28 cellular contexts compared by ENCODE assay signal in the genomic region with DNA sequence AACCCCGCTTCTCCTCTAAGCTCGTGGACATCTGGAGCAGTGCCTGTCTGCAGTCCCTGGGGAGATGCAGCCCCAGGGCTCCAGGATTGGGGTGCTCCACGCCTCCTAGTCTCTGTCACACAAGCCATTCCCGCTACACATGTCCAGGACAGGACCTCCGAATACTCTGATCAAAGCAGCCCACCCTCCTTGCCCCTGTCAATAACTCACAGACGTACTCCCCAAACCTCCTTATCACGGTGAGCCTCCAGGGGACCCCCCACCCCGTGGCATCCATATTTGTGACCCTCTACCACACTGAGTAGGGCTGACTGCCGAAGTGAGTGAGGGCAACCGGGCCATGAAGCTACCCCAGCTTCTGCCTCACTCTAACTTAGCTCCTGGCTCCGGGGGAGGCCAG.
"Had no signal": no experiment of that assay in that cellular context is flagged by ENCODE, and none has a peak within 500 bp of the region (broad histone marks: within the 10 kb centered on the region; RNA-seq: fewer than 3 reads in every experiment).

No MANE protein-coding gene starts in this region.

- H3K36me3 ChIP-seq: neural progenitor cell, neutrophil, right lobe of liver, sigmoid colon, stomach, thoracic aorta, thyroid gland, tibial nerve, upper lobe of left lung, vagina had no signal

- H3K9me3 ChIP-seq: neutrophil, psoas muscle, right lobe of liver, sigmoid colon, thoracic aorta, thyroid gland, upper lobe of left lung, vagina had no signal

- H3K4me1 ChIP-seq: neural progenitor cell, parathyroid adenoma, psoas muscle, right lobe of liver, sigmoid colon, stomach, thyroid gland, tibial nerve, upper lobe of left lung, vagina had no signal

- H3K27ac Mint-ChIP-seq: naive thymus-derived CD4-positive, alpha-beta T cell; nephron; neural progenitor cell; progenitor cell of endocrine pancreas; stimulated activated effector memory CD8-positive, alpha-beta T cell treated with anti-CD3 and anti-CD28 coated beads, Interleukin-12 subunit alpha, Interleukin-12 subunit beta, amount 100 ng/mL, for 72 hours; stimulated activated naive B cell treated with anti-CD40 and anti-IgM and Interleukin-4, amounts not matched to agents 10 μg/mL and 1 μg/mL and 100 μg/mL, for 72 hours; stimulated activated naive CD8-positive, alpha-beta T cell treated with anti-CD3 and anti-CD28 coated beads, Interleukin-15, Interleukin-2, amounts not matched to agents 100 ng/mL and 50 ng/mL, for 24 hours had no signal

- H3K4me2 ChIP-seq: neural progenitor cell had no signal

- H2AFZ ChIP-seq: neural progenitor cell, parathyroid adenoma had no signal

- ATAC-seq: naive thymus-derived CD4-positive, alpha-beta T cell; psoas muscle; right cardiac atrium; stimulated activated effector memory CD8-positive, alpha-beta T cell treated with anti-CD3 and anti-CD28 coated beads, Interleukin-12 subunit alpha, Interleukin-12 subunit beta, amount 100 ng/mL, for 72 hours; stimulated activated naive B cell treated with anti-CD40 and anti-IgM and Interleukin-4, amounts not matched to agents 10 μg/mL and 1 μg/mL and 100 μg/mL, for 72 hours had no signal

- DNase-seq: naive thymus-derived CD4-positive, alpha-beta T cell; nucleus accumbens; psoas muscle; right lobe of liver; sigmoid colon; small intestine; stimulated activated CD4-positive, alpha-beta T cell treated with anti-CD3 and anti-CD28 coated beads, Interleukin-15, amount 100 ng/mL, for 24 hours; stimulated activated CD4-positive, alpha-beta T cell treated with anti-CD3 and anti-CD28 coated beads, Interleukin-2, amount 100 ng/mL, for 24 hours; stimulated activated CD4-positive, alpha-beta T cell treated with anti-CD3 and anti-CD28 coated beads, Interleukin-2, amount 100 ng/mL, for 48 hours; stimulated activated CD4-positive, alpha-beta T cell treated with anti-CD3 and anti-CD28 coated beads, Interleukin-4, amount 100 ng/mL, for 24 hours; stimulated activated naive B cell treated with anti-CD40 and anti-IgM and Interleukin-4, amounts not matched to agents 10 μg/mL and 1 μg/mL and 100 μg/mL, for 72 hours; stimulated activated naive CD4-positive, alpha-beta T cell treated with Interleukin-2 at 50 U/mL for 16 hours; stomach; thyroid gland; trophoblast cell; upper lobe of left lung had no signal

- H3K4me1 Mint-ChIP-seq: naive thymus-derived CD4-positive, alpha-beta T cell; nephron; neural progenitor cell; stimulated activated effector memory CD8-positive, alpha-beta T cell treated with anti-CD3 and anti-CD28 coated beads, Interleukin-12 subunit alpha, Interleukin-12 subunit beta, amount 100 ng/mL, for 72 hours; stimulated activated naive B cell treated with anti-CD40 and anti-IgM and Interleukin-4, amounts not matched to agents 10 μg/mL and 1 μg/mL and 100 μg/mL, for 72 hours had no signal

- H3K27me3 ChIP-seq: neural progenitor cell, neutrophil, right lobe of liver, sigmoid colon, thyroid gland, tibial nerve, upper lobe of left lung, vagina had no signal

- H3K27ac ChIP-seq: neural progenitor cell, neutrophil, parathyroid adenoma, psoas muscle, right lobe of liver, sigmoid colon, stomach, thoracic aorta, thyroid gland, tibial nerve, upper lobe of left lung, vagina had no signal

- H3K4me3 ChIP-seq: neural progenitor cell, psoas muscle, right lobe of liver, sigmoid colon, stomach, thoracic aorta, thyroid gland, tibial nerve, upper lobe of left lung, vagina had no signal

- H3K9ac ChIP-seq: neural progenitor cell, parathyroid adenoma had no signal

- H3K36me3 Mint-ChIP-seq: naive thymus-derived CD4-positive, alpha-beta T cell; neural progenitor cell; stimulated activated effector memory CD8-positive, alpha-beta T cell treated with anti-CD3 and anti-CD28 coated beads, Interleukin-12 subunit alpha, Interleukin-12 subunit beta, amount 100 ng/mL, for 72 hours; stimulated activated naive B cell treated with anti-CD40 and anti-IgM and Interleukin-4, amounts not matched to agents 10 μg/mL and 1 μg/mL and 100 μg/mL, for 72 hours had no signal

- FAIRE-seq: small intestine, urothelium cell line had no signal

- H3K27me3 Mint-ChIP-seq: stimulated activated naive B cell treated with anti-CD40 and anti-IgM and Interleukin-4, amounts not matched to agents 10 μg/mL and 1 μg/mL and 100 μg/mL, for 72 hours had no signal

- H3K79me2 ChIP-seq: parathyroid adenoma had no signal

- H3K4me3 Mint-ChIP-seq: naive thymus-derived CD4-positive, alpha-beta T cell; nephron; neural progenitor cell; stimulated activated effector memory CD8-positive, alpha-beta T cell treated with anti-CD3 and anti-CD28 coated beads, Interleukin-12 subunit alpha, Interleukin-12 subunit beta, amount 100 ng/mL, for 72 hours; stimulated activated naive B cell treated with anti-CD40 and anti-IgM and Interleukin-4, amounts not matched to agents 10 μg/mL and 1 μg/mL and 100 μg/mL, for 72 hours; stimulated activated naive CD8-positive, alpha-beta T cell treated with anti-CD3 and anti-CD28 coated beads, Interleukin-15, Interleukin-2, amounts not matched to agents 100 ng/mL and 50 ng/mL, for 24 hours had no signal
